11 cellular contexts compared by ENCODE assay signal in the genomic region with DNA sequence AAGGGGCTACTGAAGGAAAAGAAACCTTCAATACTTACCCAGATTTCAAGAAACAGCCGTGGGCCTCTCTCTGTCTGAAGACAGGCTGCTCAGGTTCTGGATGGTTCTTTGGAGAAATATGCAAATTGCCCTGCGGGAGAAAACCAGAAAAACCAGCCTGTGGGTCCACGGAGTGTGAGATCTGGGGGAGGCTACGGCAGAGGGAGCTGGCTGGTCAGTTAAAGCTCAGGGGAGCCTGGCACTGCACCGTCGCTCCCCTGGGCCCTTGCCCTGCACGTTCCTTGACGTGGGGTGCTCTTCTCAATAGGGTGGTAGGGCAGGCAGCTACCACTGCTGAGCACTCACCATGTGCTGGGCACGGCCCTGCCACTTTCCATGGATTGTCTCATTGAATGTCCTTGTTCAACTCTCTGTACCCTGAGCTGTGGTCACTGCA.
DNase-seq lines count a peak whose midpoint lies in the region; ATAC-seq and TF ChIP-seq lines count a peak whose summit lies in the region.
"Had no signal": no experiment of that assay in that cellular context is flagged by ENCODE, and none has a peak within 500 bp of the region (broad histone marks: within the 10 kb centered on the region; RNA-seq: fewer than 3 reads in every experiment).

No MANE protein-coding gene starts in this region.

- peak overlapping the region; percentile 28 for H2AFZ ChIP-seq in parathyroid adenoma

- H3K9me3 ChIP-seq in parathyroid adenoma (ENCODE audit: control insufficient read depth, low read length), result no peaks in the 10 kb centered on the region
- H3K9me3 ChIP-seq: gastrocnemius medialis had no signal

- TF ChIP-seq CTCF in parathyroid adenoma (IDR thresholded peaks at IDR 0.05) (no peak), GM20000 (IDR thresholded peaks at IDR 0.05; ENCODE audit: extremely low read depth, missing control alignments) (no peak)

- no peak overlapping the region for H3K4me3 ChIP-seq in parathyroid adenoma (ENCODE audit: low read depth, low read length)
- H3K4me3 ChIP-seq: gastrocnemius medialis had no signal

- H3K9ac ChIP-seq in parathyroid adenoma, result no peak overlapping the region

- no peaks in the 10 kb centered on the region for H3K27me3 ChIP-seq in parathyroid adenoma (ENCODE audit: control insufficient read depth, insufficient read depth, low read length)
- H3K27me3 ChIP-seq: gastrocnemius medialis had no signal

- peaks cover 5% of the 10 kb centered on the region for H3K4me1 ChIP-seq in parathyroid adenoma
- H3K4me1 ChIP-seq: gastrocnemius medialis had no signal

- DNase-seq in DMS79 treated with DMSO at 0.1 percent for 48 hours (lab: John Stamatoyannopoulos, UW) (peak; percentile 51), NCI-H510A treated with DMSO at 0.1 percent for 48 hours (lab: John Stamatoyannopoulos, UW) (peak; percentile 63), iPS DF 19.7 (ENCODE audit: low read depth, low spot score) (peak; percentile 60), GM20000 (ENCODE audit: low spot score) (no peak), NCI-H226 (no peak)
- no peak for DNase-seq in activated naive CD4-positive, alpha-beta T cell (lab: John Stamatoyannopoulos, UW)
- DNase-seq: gastrocnemius medialis, NCI-H524 treated with DMSO at 0.1 percent for 48 hours, SW 1271 had no signal

- no peak overlapping the region for H3K27ac ChIP-seq in parathyroid adenoma
- H3K27ac ChIP-seq: gastrocnemius medialis had no signal

- ATAC-seq in HG03469 (IDR thresholded peaks at IDR 0.05; ENCODE audit: unreplicated experiment), result no peak
- ATAC-seq: gastrocnemius medialis had no signal

- H3K79me2 ChIP-seq in parathyroid adenoma, result no peaks in the 10 kb centered on the region

- H3K36me3 ChIP-seq in parathyroid adenoma (ENCODE audit: control insufficient read depth, insufficient read depth, low read length), result no peaks in the 10 kb centered on the region
- H3K36me3 ChIP-seq: gastrocnemius medialis had no signal

- peak overlapping the region; percentile 59 for H3K4me2 ChIP-seq in parathyroid adenoma (ENCODE audit: low read length)

Comparison
In these comparisons a context has a peak if more than half of its experiments do, and no peak if none do; other contexts are left out.
1. DNase-seq: peak in DMS79 treated with DMSO at 0.1 percent for 48 hours (single experiment), NCI-H510A treated with DMSO at 0.1 percent for 48 hours (single experiment) and iPS DF 19.7 (single experiment); none in GM20000 (single experiment), NCI-H226 (single experiment) and activated naive CD4-positive, alpha-beta T cell (0 of 4).